In the genomic region with DNA sequence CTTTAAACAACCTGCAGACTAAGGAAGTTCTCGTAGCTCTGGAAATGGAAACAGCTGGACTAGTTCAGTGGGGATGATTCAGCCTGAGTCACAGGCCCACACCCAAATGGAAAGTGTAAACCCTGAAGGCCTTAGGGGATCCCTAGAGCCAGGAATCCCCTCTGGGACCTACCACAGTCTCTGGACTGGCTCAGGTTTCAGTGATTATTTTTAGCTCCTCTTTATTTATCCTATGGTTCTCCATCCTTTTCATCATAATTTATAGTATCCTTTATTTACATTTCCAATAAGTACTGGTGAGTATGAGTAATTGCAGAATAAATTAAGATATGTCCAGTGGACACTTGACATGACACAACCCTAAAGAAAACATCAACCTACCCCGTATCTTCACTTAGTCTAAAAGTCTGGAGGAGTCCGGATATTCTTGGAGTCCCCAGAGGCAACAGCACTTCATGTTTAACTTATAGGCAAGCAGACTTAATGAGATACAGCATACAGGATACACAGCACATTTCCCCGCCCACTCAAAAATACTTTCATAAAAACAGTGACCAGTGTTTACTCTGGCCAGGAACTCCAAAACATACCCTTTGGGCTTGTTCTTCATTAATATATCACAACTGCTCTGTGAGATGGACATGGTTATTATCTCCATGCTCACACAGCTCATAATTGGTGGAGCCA, we compare ENCODE assay signal across 1 cellular context.
TF ChIP-seq lines count a peak whose summit lies in the region.

No MANE protein-coding gene starts in this region.

TF ChIP-seq in HEK293, 187 proteins besides CTCF, POLR2A, EP300 and RAD21 (continued from another document and continues in another):
- TF ChIP-seq TRIM28 (IDR thresholded peaks at IDR 0.05; ENCODE audit: borderline replicate concordance, low read length) (peak; percentile 83; the same call in 1 of the 2 replicates), ZSCAN16 (tag by site-specific recombination; IDR thresholded peaks at IDR 0.05) (no peak), ZNF404 (tag by site-specific recombination; IDR thresholded peaks at IDR 0.05) (no peak), ZNF239 (tag by site-specific recombination; IDR thresholded peaks at IDR 0.05) (no peak), ZBTB48 (tag by site-specific recombination; IDR thresholded peaks at IDR 0.05) (peak; percentile 60; the same call in 1 of the 2 replicates), ZNF658 (tag by site-specific recombination; IDR thresholded peaks at IDR 0.05) (no peak), ZNF292 (tag by site-specific recombination; IDR thresholded peaks at IDR 0.05; ENCODE audit: borderline replicate concordance, low read depth) (no peak), ZNF585B (tag by site-specific recombination; IDR thresholded peaks at IDR 0.05) (no peak), KLF16 (tag by site-specific recombination; IDR thresholded peaks at IDR 0.05) (no peak), ZNF433 (tag by site-specific recombination; IDR thresholded peaks at IDR 0.05; ENCODE audit: low read depth) (no peak), YY1 (tag by site-specific recombination; IDR thresholded peaks at IDR 0.05) (no peak), SETDB1 (IDR thresholded peaks at IDR 0.05; ENCODE audit: insufficient read length, low read length) (no peak), ZSCAN30 (tag by site-specific recombination; IDR thresholded peaks at IDR 0.05) (no peak), ZNF354C (tag by site-specific recombination; IDR thresholded peaks at IDR 0.05; ENCODE audit: borderline replicate concordance, low read depth) (no peak), ZNF211 (tag by site-specific recombination; IDR thresholded peaks at IDR 0.05; ENCODE audit: low read depth) (no peak), ZNF184 (tag by site-specific recombination; IDR thresholded peaks at IDR 0.05) (no peak; the same call in 1 of the 2 replicates), SCRT1 (tag by site-specific recombination; IDR thresholded peaks at IDR 0.05; ENCODE audit: borderline replicate concordance) (no peak), ZBTB8A (tag by site-specific recombination; IDR thresholded peaks at IDR 0.05) (no peak), ZNF214 (tag by site-specific recombination; IDR thresholded peaks at IDR 0.05; ENCODE audit: borderline replicate concordance) (no peak), ZNF391 (tag by site-specific recombination; IDR thresholded peaks at IDR 0.05; ENCODE audit: borderline replicate concordance, low read depth) (no peak), ZBTB17 (tag by site-specific recombination; IDR thresholded peaks at IDR 0.05) (0 out of 2 replicates have a peak, but pooled peaks have one; percentile 26), ZNF621 (tag by site-specific recombination; IDR thresholded peaks at IDR 0.05) (no peak), ZNF629 (tag by site-specific recombination; IDR thresholded peaks at IDR 0.05) (peak; percentile 86), KLF1 (tag by site-specific recombination; IDR thresholded peaks at IDR 0.05) (peak; percentile 58; the same call in 1 of the 2 replicates), ZNF777 (tag by site-specific recombination; IDR thresholded peaks at IDR 0.05; ENCODE audit: borderline replicate concordance) (no peak), ZNF24 (tag by site-specific recombination; IDR thresholded peaks at IDR 0.05) (peak; percentile 90), ZNF501 (tag by site-specific recombination; IDR thresholded peaks at IDR 0.05) (0 out of 2 replicates have a peak, but pooled peaks have one; percentile 49), ZNF76 (tag by site-specific recombination; IDR thresholded peaks at IDR 0.05; ENCODE audit: borderline replicate concordance, low read depth) (no peak), ZNF701 (tag by site-specific recombination; IDR thresholded peaks at IDR 0.05) (no peak), IKZF3 (tag by site-specific recombination; IDR thresholded peaks at IDR 0.05) (peak; percentile 40; the same call in 1 of the 2 replicates), EGR2 (tag by site-specific recombination; IDR thresholded peaks at IDR 0.05; ENCODE audit: low read depth) (no peak), ZFP41 (tag by site-specific recombination; IDR thresholded peaks at IDR 0.05; ENCODE audit: borderline replicate concordance) (no peak), ZNF140 (tag by site-specific recombination; IDR thresholded peaks at IDR 0.05) (no peak), ZNF324 (tag by site-specific recombination; IDR thresholded peaks at IDR 0.05) (peak; percentile 38; the same call in 1 of the 2 replicates), ZNF660 (tag by site-specific recombination; IDR thresholded peaks at IDR 0.05) (peak; percentile 69; the same call in 1 of the 2 replicates), ZNF596 (tag by site-specific recombination; IDR thresholded peaks at IDR 0.05) (no peak)
- TF ChIP-seq, protein P1, sequence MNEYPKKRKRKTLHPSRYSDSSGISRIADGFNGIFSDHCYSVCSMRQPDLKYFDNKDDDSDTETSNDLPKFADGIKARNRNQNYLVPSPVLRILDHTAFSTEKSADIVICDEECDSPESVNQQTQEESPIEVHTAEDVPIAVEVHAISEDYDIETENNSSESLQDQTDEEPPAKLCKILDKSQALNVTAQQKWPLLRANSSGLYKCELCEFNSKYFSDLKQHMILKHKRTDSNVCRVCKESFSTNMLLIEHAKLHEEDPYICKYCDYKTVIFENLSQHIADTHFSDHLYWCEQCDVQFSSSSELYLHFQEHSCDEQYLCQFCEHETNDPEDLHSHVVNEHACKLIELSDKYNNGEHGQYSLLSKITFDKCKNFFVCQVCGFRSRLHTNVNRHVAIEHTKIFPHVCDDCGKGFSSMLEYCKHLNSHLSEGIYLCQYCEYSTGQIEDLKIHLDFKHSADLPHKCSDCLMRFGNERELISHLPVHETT (tag by site-specific recombination; IDR thresholded peaks at IDR 0.05), result peak; percentile 83
- TF ChIP-seq, protein P2, sequence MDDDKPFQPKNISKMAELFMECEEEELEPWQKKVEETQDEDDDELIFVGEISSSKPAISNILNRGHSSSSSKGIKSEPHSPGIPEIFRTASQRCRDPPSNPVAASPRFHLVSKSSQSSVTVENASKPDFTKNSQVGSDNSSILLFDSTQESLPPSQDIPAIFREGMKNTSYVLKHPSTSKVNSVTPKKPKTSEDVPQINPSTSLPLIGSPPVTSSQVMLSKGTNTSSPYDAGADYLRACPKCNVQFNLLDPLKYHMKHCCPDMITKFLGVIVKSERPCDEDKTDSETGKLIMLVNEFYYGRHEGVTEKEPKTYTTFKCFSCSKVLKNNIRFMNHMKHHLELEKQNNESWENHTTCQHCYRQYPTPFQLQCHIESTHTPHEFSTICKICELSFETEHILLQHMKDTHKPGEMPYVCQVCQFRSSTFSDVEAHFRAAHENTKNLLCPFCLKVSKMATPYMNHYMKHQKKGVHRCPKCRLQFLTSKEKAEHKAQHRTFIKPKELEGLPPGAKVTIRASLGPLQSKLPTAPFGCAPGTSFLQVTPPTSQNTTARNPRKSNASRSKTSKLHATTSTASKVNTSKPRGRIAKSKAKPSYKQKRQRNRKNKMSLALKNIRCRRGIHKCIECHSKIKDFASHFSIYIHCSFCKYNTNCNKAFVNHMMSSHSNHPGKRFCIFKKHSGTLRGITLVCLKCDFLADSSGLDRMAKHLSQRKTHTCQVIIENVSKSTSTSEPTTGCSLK (tag by site-specific recombination; IDR thresholded peaks at IDR 0.05), result no peak
- TF ChIP-seq, protein P3, sequence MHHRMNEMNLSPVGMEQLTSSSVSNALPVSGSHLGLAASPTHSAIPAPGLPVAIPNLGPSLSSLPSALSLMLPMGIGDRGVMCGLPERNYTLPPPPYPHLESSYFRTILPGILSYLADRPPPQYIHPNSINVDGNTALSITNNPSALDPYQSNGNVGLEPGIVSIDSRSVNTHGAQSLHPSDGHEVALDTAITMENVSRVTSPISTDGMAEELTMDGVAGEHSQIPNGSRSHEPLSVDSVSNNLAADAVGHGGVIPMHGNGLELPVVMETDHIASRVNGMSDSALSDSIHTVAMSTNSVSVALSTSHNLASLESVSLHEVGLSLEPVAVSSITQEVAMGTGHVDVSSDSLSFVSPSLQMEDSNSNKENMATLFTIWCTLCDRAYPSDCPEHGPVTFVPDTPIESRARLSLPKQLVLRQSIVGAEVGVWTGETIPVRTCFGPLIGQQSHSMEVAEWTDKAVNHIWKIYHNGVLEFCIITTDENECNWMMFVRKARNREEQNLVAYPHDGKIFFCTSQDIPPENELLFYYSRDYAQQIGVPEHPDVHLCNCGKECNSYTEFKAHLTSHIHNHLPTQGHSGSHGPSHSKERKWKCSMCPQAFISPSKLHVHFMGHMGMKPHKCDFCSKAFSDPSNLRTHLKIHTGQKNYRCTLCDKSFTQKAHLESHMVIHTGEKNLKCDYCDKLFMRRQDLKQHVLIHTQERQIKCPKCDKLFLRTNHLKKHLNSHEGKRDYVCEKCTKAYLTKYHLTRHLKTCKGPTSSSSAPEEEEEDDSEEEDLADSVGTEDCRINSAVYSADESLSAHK (tag by site-specific recombination; IDR thresholded peaks at IDR 0.05), result no peak
- TF ChIP-seq, protein P4, sequence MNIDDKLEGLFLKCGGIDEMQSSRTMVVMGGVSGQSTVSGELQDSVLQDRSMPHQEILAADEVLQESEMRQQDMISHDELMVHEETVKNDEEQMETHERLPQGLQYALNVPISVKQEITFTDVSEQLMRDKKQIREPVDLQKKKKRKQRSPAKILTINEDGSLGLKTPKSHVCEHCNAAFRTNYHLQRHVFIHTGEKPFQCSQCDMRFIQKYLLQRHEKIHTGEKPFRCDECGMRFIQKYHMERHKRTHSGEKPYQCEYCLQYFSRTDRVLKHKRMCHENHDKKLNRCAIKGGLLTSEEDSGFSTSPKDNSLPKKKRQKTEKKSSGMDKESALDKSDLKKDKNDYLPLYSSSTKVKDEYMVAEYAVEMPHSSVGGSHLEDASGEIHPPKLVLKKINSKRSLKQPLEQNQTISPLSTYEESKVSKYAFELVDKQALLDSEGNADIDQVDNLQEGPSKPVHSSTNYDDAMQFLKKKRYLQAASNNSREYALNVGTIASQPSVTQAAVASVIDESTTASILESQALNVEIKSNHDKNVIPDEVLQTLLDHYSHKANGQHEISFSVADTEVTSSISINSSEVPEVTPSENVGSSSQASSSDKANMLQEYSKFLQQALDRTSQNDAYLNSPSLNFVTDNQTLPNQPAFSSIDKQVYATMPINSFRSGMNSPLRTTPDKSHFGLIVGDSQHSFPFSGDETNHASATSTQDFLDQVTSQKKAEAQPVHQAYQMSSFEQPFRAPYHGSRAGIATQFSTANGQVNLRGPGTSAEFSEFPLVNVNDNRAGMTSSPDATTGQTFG (tag by site-specific recombination; IDR thresholded peaks at IDR 0.05; ENCODE audit: borderline replicate concordance), result no peak
- TF ChIP-seq, protein P5, sequence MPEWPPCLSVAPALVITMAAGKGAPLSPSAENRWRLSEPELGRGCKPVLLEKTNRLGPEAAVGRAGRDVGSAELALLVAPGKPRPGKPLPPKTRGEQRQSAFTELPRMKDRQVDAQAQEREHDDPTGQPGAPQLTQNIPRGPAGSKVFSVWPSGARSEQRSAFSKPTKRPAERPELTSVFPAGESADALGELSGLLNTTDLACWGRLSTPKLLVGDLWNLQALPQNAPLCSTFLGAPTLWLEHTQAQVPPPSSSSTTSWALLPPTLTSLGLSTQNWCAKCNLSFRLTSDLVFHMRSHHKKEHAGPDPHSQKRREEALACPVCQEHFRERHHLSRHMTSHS (tag by site-specific recombination; IDR thresholded peaks at IDR 0.05), result no peak
- TF ChIP-seq, protein P6, sequence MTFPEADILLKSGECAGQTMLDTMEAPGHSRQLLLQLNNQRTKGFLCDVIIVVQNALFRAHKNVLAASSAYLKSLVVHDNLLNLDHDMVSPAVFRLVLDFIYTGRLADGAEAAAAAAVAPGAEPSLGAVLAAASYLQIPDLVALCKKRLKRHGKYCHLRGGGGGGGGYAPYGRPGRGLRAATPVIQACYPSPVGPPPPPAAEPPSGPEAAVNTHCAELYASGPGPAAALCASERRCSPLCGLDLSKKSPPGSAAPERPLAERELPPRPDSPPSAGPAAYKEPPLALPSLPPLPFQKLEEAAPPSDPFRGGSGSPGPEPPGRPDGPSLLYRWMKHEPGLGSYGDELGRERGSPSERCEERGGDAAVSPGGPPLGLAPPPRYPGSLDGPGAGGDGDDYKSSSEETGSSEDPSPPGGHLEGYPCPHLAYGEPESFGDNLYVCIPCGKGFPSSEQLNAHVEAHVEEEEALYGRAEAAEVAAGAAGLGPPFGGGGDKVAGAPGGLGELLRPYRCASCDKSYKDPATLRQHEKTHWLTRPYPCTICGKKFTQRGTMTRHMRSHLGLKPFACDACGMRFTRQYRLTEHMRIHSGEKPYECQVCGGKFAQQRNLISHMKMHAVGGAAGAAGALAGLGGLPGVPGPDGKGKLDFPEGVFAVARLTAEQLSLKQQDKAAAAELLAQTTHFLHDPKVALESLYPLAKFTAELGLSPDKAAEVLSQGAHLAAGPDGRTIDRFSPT (tag by site-specific recombination; IDR thresholded peaks at IDR 0.05), result peak; percentile 88
- TF ChIP-seq, protein P7, sequence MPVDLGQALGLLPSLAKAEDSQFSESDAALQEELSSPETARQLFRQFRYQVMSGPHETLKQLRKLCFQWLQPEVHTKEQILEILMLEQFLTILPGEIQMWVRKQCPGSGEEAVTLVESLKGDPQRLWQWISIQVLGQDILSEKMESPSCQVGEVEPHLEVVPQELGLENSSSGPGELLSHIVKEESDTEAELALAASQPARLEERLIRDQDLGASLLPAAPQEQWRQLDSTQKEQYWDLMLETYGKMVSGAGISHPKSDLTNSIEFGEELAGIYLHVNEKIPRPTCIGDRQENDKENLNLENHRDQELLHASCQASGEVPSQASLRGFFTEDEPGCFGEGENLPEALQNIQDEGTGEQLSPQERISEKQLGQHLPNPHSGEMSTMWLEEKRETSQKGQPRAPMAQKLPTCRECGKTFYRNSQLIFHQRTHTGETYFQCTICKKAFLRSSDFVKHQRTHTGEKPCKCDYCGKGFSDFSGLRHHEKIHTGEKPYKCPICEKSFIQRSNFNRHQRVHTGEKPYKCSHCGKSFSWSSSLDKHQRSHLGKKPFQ (tag by site-specific recombination; IDR thresholded peaks at IDR 0.05), result 0 out of 2 replicates have a peak, but pooled peaks have one; percentile 53
- TF ChIP-seq, protein P8, sequence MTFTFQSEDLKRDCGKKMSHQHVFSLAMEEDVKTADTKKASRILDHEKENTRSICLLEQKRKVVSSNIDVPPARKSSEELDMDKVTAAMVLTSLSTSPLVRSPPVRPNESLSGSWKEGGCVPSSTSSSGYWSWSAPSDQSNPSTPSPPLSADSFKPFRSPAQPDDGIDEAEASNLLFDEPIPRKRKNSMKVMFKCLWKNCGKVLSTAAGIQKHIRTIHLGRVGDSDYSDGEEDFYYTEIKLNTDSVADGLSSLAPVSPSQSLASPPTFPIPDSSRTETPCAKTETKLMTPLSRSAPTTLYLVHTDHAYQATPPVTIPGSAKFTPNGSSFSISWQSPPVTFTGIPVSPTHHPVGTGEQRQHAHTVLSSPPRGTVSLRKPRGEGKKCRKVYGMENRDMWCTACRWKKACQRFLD (tag by site-specific recombination; IDR thresholded peaks at IDR 0.05), result no peak
- TF ChIP-seq, protein P9, sequence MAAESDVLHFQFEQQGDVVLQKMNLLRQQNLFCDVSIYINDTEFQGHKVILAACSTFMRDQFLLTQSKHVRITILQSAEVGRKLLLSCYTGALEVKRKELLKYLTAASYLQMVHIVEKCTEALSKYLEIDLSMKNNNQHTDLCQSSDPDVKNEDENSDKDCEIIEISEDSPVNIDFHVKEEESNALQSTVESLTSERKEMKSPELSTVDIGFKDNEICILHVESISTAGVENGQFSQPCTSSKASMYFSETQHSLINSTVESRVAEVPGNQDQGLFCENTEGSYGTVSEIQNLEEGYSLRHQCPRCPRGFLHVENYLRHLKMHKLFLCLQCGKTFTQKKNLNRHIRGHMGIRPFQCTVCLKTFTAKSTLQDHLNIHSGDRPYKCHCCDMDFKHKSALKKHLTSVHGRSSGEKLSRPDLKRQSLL (tag by site-specific recombination; IDR thresholded peaks at IDR 0.05), result peak; percentile 90
